In genomic region chr1:245025525-245025924, GRCh38 we compare ENCODE assay signal across 8 cellular contexts.
"Had no signal": no experiment of that assay in that cellular context is flagged by ENCODE, and none has a peak within 500 bp of the region (broad histone marks: within the 10 kb centered on the region; RNA-seq: fewer than 3 reads in every experiment).

No MANE protein-coding gene starts in this region.

- ATAC-seq: GM12878 had no signal

- FAIRE-seq: G401.6, GM12878, GM12891, GM12892, GM18507, GM19239 had no signal

- H3K4me3 ChIP-seq: GM12878 had no signal

- DNase-seq: GDM1, GF-D8 had no signal
